Comparison of ENCODE assay signal across 30 cellular contexts in genomic region chr18:10374195-10374594, GRCh38.
DNase-seq lines count a peak whose midpoint lies in the region; ATAC-seq and TF ChIP-seq lines count a peak whose summit lies in the region.
"Had no signal": no experiment of that assay in that cellular context is flagged by ENCODE, and none has a peak within 500 bp of the region (broad histone marks: within the 10 kb centered on the region; RNA-seq: fewer than 3 reads in every experiment).

No MANE protein-coding gene starts in this region.

- intact Hi-C loops in activated CD4-positive, alpha-beta memory T cell treated with anti-CD3 and anti-CD28 coated beads for 36 hours (cut with micrococcal nuclease) = no loop called here

- no peaks in the 10 kb centered on the region for H3K4me1 Mint-ChIP-seq in activated CD4-positive, alpha-beta memory T cell treated with anti-CD3 and anti-CD28 coated beads for 36 hours (ENCODE audit: low read depth)
- H3K4me1 Mint-ChIP-seq: CD8-positive, alpha-beta memory T cell had no signal

- no peak overlapping the region for H2BK120ac ChIP-seq in neuronal stem cell (ENCODE audit: low read depth, low read length)

- in situ Hi-C loops in GM23248 (cut with MboI) = no loop called here

- no peaks in the 10 kb centered on the region for H3K36me3 Mint-ChIP-seq in activated CD4-positive, alpha-beta memory T cell treated with anti-CD3 and anti-CD28 coated beads for 36 hours
- H3K36me3 Mint-ChIP-seq: CD14-positive monocyte; CD8-positive, alpha-beta memory T cell had no signal

- peak overlapping the region; percentile 71 for H2AFZ ChIP-seq in GM23248
- no peak overlapping the region for H2AFZ ChIP-seq in hepatocyte
- H2AFZ ChIP-seq in neuronal stem cell (ENCODE audit: low read length) = peak overlapping the region; percentile 87
- H2AFZ ChIP-seq: PC-9 had no signal

- H4K8ac ChIP-seq in neuronal stem cell (ENCODE audit: low read depth, low read length) = no peak overlapping the region

- no peak overlapping the region for H3K4me3 Mint-ChIP-seq in activated CD4-positive, alpha-beta memory T cell treated with anti-CD3 and anti-CD28 coated beads for 36 hours
- H3K4me3 Mint-ChIP-seq: CD14-positive monocyte; CD8-positive, alpha-beta memory T cell had no signal

- peak overlapping the region; percentile 31 for H3K9ac ChIP-seq in GM23248
- H3K9ac ChIP-seq in SK-N-MC (ENCODE audit: insufficient read length) = peak overlapping the region; percentile 26
- H3K9ac ChIP-seq in neuronal stem cell (ENCODE audit: low read depth, low read length, poor library complexity) = no peak overlapping the region

- CTCF ChIA-PET in activated CD4-positive, alpha-beta memory T cell treated with anti-CD3 and anti-CD28 coated beads for 36 hours (lab: Charles Lee) = no interaction called here

- WGBS in GM23248 (ENCODE audit: low coverage in 1 of 2, low lambda C conversion rate in 2 of 2, missing lambda C conversion rate in 2 of 2), 2 experiments = 78 to 80% methylated on average over 10 of the region's 10 CpGs
- WGBS in hepatocyte (ENCODE audit: low lambda C conversion rate, missing lambda C conversion rate) = 89% methylated on average over 10 of the region's 10 CpGs
- WGBS in neuronal stem cell (ENCODE audit: extremely low coverage in 2 of 2, insufficient read length in 2 of 2, insufficient replicate concordance in 1 of 2), 2 donors = no CpG with 5 or more reads among the region's 10 CpGs

- no peak overlapping the region for H3K14ac ChIP-seq in neuronal stem cell (ENCODE audit: low read length)

- H3K4me3 ChIP-seq in GM23248 (peak overlapping the region; percentile 40; the same call in 1 of the 2 replicates), SK-N-MC (peak overlapping the region; percentile 68), hepatocyte (no peak overlapping the region), neuronal stem cell (ENCODE audit: low read length in 2 of 2) (no peak overlapping the region)
- H3K4me3 ChIP-seq: HAP-1, PC-9, SJSA1 had no signal

- H3K4me2 ChIP-seq in GM23248 (ENCODE audit: unreplicated experiment) = peak overlapping the region; percentile 60
- H3K4me2 ChIP-seq in hepatocyte = no peak overlapping the region
- no peak overlapping the region for H3K4me2 ChIP-seq in neuronal stem cell (ENCODE audit: insufficient read depth, low read length, poor library complexity, severe bottlenecking)
- H3K4me2 ChIP-seq: PC-9 had no signal

- peaks cover 33% of the 10 kb centered on the region for H3F3A ChIP-seq in GM23248 (ENCODE audit: insufficient read depth)

- DNase-seq in GM23248 (no peak), SK-N-MC (ENCODE audit: low read depth, low spot score) (no peak), hepatocyte (ENCODE audit: low spot score) (no peak), neuronal stem cell (ENCODE audit: low spot score) (no peak), NCI-H146 treated with DMSO at 0.1 percent for 48 hours (lab: John Stamatoyannopoulos, UW; ENCODE audit: unreplicated experiment) (no peak), RKO (ENCODE audit: low spot score) (no peak)
- no peak for DNase-seq in activated CD4-positive, alpha-beta memory T cell treated with anti-CD3 and anti-CD28 coated beads for 36 hours
- DNase-seq: 8988T; ACHN; BE2C; Calu3; CD8-positive, alpha-beta memory T cell; DMS79 treated with DMSO at 0.1 percent for 48 hours; GF-D8; NCI-H1092 treated with DMSO at 0.1 percent for 48 hours; NCI-H1436; NCI-H187 treated with DMSO at 0.1 percent for 48 hours; NCI-H2107; NCI-H446; NCI-H524 treated with DMSO at 0.1 percent for 48 hours; NCI-H82; NK-92 treated with Interleukin-12 subunit alpha and Interleukin-12 subunit beta, amount 100 ng/mL, for 24 hours; PC-9; Right ventricle myocardium superior; RPMI8226 had no signal

- peak overlapping the region; percentile 23 for H3K27ac ChIP-seq in GM23248
- H3K27ac ChIP-seq in SK-N-MC = peak overlapping the region; percentile 96
- H3K27ac ChIP-seq in hepatocyte = peak overlapping the region; percentile 69
- H3K27ac ChIP-seq in neuronal stem cell (replicated peaks; ENCODE audit: low read length) = no peak overlapping the region
- H3K27ac ChIP-seq: HL-60, PC-9, SJSA1 had no signal

- H2BK15ac ChIP-seq in neuronal stem cell (ENCODE audit: low read length) = no peak overlapping the region

- H3K18ac ChIP-seq in neuronal stem cell (ENCODE audit: low read length) = peak overlapping the region; percentile 29

- H3K4ac ChIP-seq in neuronal stem cell (ENCODE audit: low read length) = no peak overlapping the region

- no peak for TF ChIP-seq CTCF in hepatocyte (IDR thresholded peaks at IDR 0.05; ENCODE audit: poor library complexity)

- no peaks in the 10 kb centered on the region for H3K9me3 Mint-ChIP-seq in activated CD4-positive, alpha-beta memory T cell treated with anti-CD3 and anti-CD28 coated beads for 36 hours
- H3K9me3 Mint-ChIP-seq: CD8-positive, alpha-beta memory T cell had no signal

- POLR2A ChIA-PET in activated CD4-positive, alpha-beta memory T cell treated with anti-CD3 and anti-CD28 coated beads for 36 hours (lab: Charles Lee) = no interaction called here

- no peak overlapping the region for H2BK5ac ChIP-seq in neuronal stem cell (ENCODE audit: low read length)

- no peaks in the 10 kb centered on the region for H3K27me3 ChIP-seq in GM23248 (replicated peaks; ENCODE audit: insufficient read depth)
- H3K27me3 ChIP-seq in hepatocyte = peaks cover 5% of the 10 kb centered on the region
- H3K27me3 ChIP-seq in neuronal stem cell (ENCODE audit: control insufficient read depth in 3 of 3, insufficient read depth in 3 of 3, low read depth in 1 of 3, low read length in 3 of 3) = no peaks in the 10 kb centered on the region
- H3K27me3 ChIP-seq: SJSA1 had no signal

- no peak overlapping the region for H3K27ac Mint-ChIP-seq in activated CD4-positive, alpha-beta memory T cell treated with anti-CD3 and anti-CD28 coated beads for 36 hours
- H3K27ac Mint-ChIP-seq: CD8-positive, alpha-beta memory T cell had no signal

- H3K79me1 ChIP-seq in neuronal stem cell (ENCODE audit: low read depth, low read length) = no peaks in the 10 kb centered on the region

- ATAC-seq in GM21619 (IDR thresholded peaks at IDR 0.05; ENCODE audit: unreplicated experiment) = no peak

- no peak overlapping the region for H3K23ac ChIP-seq in neuronal stem cell (ENCODE audit: low read depth, low read length, poor library complexity)

- no peak overlapping the region for H2AK5ac ChIP-seq in neuronal stem cell (ENCODE audit: low read depth, low read length)

- no peak overlapping the region for H4K91ac ChIP-seq in neuronal stem cell (ENCODE audit: low read depth, low read length, poor library complexity)

- no peaks in the 10 kb centered on the region for H3K9me3 ChIP-seq in GM23248 (ENCODE audit: low read depth)
- H3K9me3 ChIP-seq in SK-N-MC (ENCODE audit: low read depth, low read length) = no peaks in the 10 kb centered on the region
- H3K9me3 ChIP-seq in hepatocyte (ENCODE audit: low read depth) = no peaks in the 10 kb centered on the region
- H3K9me3 ChIP-seq in neuronal stem cell (replicated peaks in 1 of 2; ENCODE audit: control insufficient read depth in 2 of 2, insufficient read depth in 1 of 2, low read depth in 1 of 2, low read length in 2 of 2) = no peaks in the 10 kb centered on the region
- H3K9me3 ChIP-seq: BE2C, HAP-1, SJSA1 had no signal

- H2BK12ac ChIP-seq in neuronal stem cell (ENCODE audit: low read length) = no peak overlapping the region

- H4K20me1 ChIP-seq in GM23248 (ENCODE audit: insufficient read depth) = no peaks in the 10 kb centered on the region
- no peaks in the 10 kb centered on the region for H4K20me1 ChIP-seq in hepatocyte (ENCODE audit: insufficient read depth, poor library complexity, severe bottlenecking)

- H3K36me3 ChIP-seq in GM23248 (ENCODE audit: low read depth) (no peaks in the 10 kb centered on the region), SK-N-MC (ENCODE audit: insufficient read depth, low read length) (no peaks in the 10 kb centered on the region), hepatocyte (replicated peaks; ENCODE audit: insufficient read depth, low read depth) (no peaks in the 10 kb centered on the region), neuronal stem cell (replicated peaks in 1 of 2; ENCODE audit: control insufficient read depth in 2 of 2, insufficient read depth in 2 of 2, low read length in 2 of 2) (no peaks in the 10 kb centered on the region)
- H3K36me3 ChIP-seq: BE2C, HAP-1, SJSA1 had no signal

- no peaks in the 10 kb centered on the region for H3K79me2 ChIP-seq in GM23248 (ENCODE audit: insufficient read depth)
- H3K79me2 ChIP-seq in hepatocyte = no peaks in the 10 kb centered on the region

- H3K4me1 ChIP-seq in GM23248 (ENCODE audit: insufficient read depth) = peaks cover 33% of the 10 kb centered on the region
- H3K4me1 ChIP-seq in hepatocyte (ENCODE audit: insufficient read depth) = peaks cover 21% of the 10 kb centered on the region
- H3K4me1 ChIP-seq in neuronal stem cell (ENCODE audit: control insufficient read depth in 2 of 2, insufficient read depth in 1 of 2, low read depth in 1 of 2, low read length in 2 of 2) = peaks cover 4 to 18% of the 10 kb centered on the region in 2 donors
- H3K4me1 ChIP-seq: BE2C had no signal

- peaks cover 4% of the 10 kb centered on the region for H3K27me3 Mint-ChIP-seq in activated CD4-positive, alpha-beta memory T cell treated with anti-CD3 and anti-CD28 coated beads for 36 hours

- no peaks in the 10 kb centered on the region for H3K9me2 ChIP-seq in GM23248 (ENCODE audit: insufficient read depth)
- H3K9me2 ChIP-seq in hepatocyte (replicated peaks; ENCODE audit: insufficient read depth) = no peaks in the 10 kb centered on the region

Comparison
In these comparisons a context has a peak if more than half of its experiments do, and no peak if none do; other contexts are left out.
1. H3K4me3 ChIP-seq: peak in GM23248 (single experiment) and SK-N-MC (single experiment); none in hepatocyte (single experiment) and neuronal stem cell (0 of 2).